ENCODE assay signal across 7 cellular contexts in the genomic region with DNA sequence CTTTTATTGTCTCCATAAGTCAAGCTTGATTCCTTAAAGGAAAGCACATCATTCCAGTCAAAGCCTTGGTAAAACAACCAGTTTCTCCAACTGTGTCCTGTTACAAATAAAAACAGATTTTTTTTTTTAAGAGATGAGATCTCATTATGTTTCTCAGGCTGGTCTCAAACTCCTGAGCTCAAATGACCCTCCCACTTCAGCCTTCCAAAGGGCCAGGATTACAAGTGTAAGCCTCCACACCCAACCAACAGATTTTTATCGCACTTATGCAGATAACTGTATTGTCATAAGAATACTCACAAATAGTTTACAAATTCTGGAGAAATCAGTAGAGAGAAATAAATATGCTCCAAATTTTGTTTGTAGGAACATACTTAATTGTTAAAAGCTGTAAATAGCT.
"Had no signal": no experiment of that assay in that cellular context is flagged by ENCODE, and none has a peak within 500 bp of the region (broad histone marks: within the 10 kb centered on the region; RNA-seq: fewer than 3 reads in every experiment).

No MANE protein-coding gene starts in this region.

- FAIRE-seq: HTR-8/SVneo, K562 had no signal

- H3K9ac ChIP-seq: GM23248 had no signal

- DNase-seq: GM23248, GOT3, H7, IMR-90 had no signal

- H3K27ac ChIP-seq: GM23248 had no signal

- H3K4me3 ChIP-seq: GM23248, HAP-1, K562 had no signal

- H3K36me3 ChIP-seq: HAP-1 had no signal
